In the genomic region with DNA sequence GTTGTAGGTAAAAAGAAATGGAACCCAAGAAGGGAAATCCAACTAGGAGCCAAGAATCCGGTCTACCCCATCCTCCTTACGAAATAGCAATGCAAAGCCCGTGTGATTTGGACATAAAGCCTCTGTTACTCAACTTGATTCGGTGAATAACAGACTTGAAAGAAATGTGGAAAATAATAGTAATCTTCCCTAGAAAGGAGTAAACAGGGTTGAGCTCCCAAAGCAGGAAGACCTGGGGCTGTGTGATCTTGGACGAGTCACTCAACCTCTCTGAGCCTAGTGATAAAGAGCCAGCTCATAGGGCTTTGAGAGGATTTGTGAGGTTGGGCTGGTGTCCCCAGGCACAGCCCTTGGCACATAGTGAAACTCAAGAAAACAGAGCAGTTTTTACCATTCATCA, we compare ENCODE assay signal across 16 cellular contexts. TPM values are rescaled to one million over a fixed set of nuclear protein-coding genes. Genes with fewer than 3 reads are reported as not detected.
DNase-seq lines count a peak whose midpoint lies in the region; ATAC-seq and TF ChIP-seq lines count a peak whose summit lies in the region.
"Had no signal": no experiment of that assay in that cellular context is flagged by ENCODE, and none has a peak within 500 bp of the region (broad histone marks: within the 10 kb centered on the region; RNA-seq: fewer than 3 reads in every experiment).

No MANE protein-coding gene starts in this region.

- H3K36me3 Mint-ChIP-seq in activated T-helper 17 cell treated with anti-CD3 and anti-CD28 coated beads, Interleukin-2, amount 50 U/mL, for 72 hours (ENCODE audit: low read depth) = no peaks in the 10 kb centered on the region

- peaks cover 9% of the 10 kb centered on the region for H3K27me3 Mint-ChIP-seq in activated T-helper 17 cell treated with anti-CD3 and anti-CD28 coated beads, Interleukin-2, amount 50 U/mL, for 72 hours
- H3K27me3 Mint-ChIP-seq: activated CD4-positive, alpha-beta T cell treated with anti-CD3 and anti-CD28 coated beads, Interleukin-2, amount 10 ng/mL, durations not matched to agents 7 days and 5 days had no signal

- no peaks in the 10 kb centered on the region for H3K4me1 Mint-ChIP-seq in activated T-helper 17 cell treated with anti-CD3 and anti-CD28 coated beads, Interleukin-2, amount 50 U/mL, for 72 hours

- TF ChIP-seq EP300 in gastroesophageal sphincter (IDR thresholded peaks at IDR 0.05) (no peak), sigmoid colon (IDR thresholded peaks at IDR 0.05) (no peak)

- H3K9me3 ChIP-seq in GM23248 (ENCODE audit: low read depth) (no peaks in the 10 kb centered on the region), gastroesophageal sphincter (no peaks in the 10 kb centered on the region), sigmoid colon (no peaks in the 10 kb centered on the region)
- H3K9me3 ChIP-seq: Caco-2 had no signal

- TF ChIP-seq POLR2A in gastroesophageal sphincter (IDR thresholded peaks at IDR 0.05) (no peak), sigmoid colon (IDR thresholded peaks at IDR 0.05) (no peak)

- DNase-seq in GM23248 (peak; percentile 78), sigmoid colon (no peak), NCI-H69 (lab: John Stamatoyannopoulos, UW) (no peak), HUDEP-2 (lab: John Stamatoyannopoulos, UW; ENCODE audit: unreplicated experiment in 76 of 76) (no peak)
- DNase-seq: activated CD4-positive, alpha-beta T cell treated with anti-CD3 and anti-CD28 coated beads, Interleukin-2, amount 10 ng/mL, durations not matched to agents 7 days and 5 days; activated gamma-delta T cell treated with Interleukin-2 at 50 U/mL for 16 hours; Caco-2; dorsolateral prefrontal cortex; head of caudate nucleus; NCI-H1694 had no signal

- H3K27me3 ChIP-seq in GM23248 (replicated peaks; ENCODE audit: insufficient read depth) = no peaks in the 10 kb centered on the region
- H3K27me3 ChIP-seq in gastroesophageal sphincter = no peaks in the 10 kb centered on the region
- no peaks in the 10 kb centered on the region for H3K27me3 ChIP-seq in sigmoid colon
- H3K27me3 ChIP-seq: dorsolateral prefrontal cortex had no signal

- peaks cover 55% of the 10 kb centered on the region for H3K79me2 ChIP-seq in GM23248 (ENCODE audit: insufficient read depth)

- no peaks in the 10 kb centered on the region for H3K9me2 ChIP-seq in GM23248 (ENCODE audit: insufficient read depth)

- H3K36me3 ChIP-seq in GM23248 (ENCODE audit: low read depth) (peaks cover 46% of the 10 kb centered on the region), gastroesophageal sphincter (peaks cover 3 to 100% of the 10 kb centered on the region in 2 donors), sigmoid colon (peaks cover 81 to 100% (median 91%) of the 10 kb centered on the region in 4 donors)

- H3K27ac Mint-ChIP-seq in activated T-helper 17 cell treated with anti-CD3 and anti-CD28 coated beads, Interleukin-2, amount 50 U/mL, for 72 hours = no peak overlapping the region
- H3K27ac Mint-ChIP-seq: activated CD4-positive, alpha-beta T cell treated with anti-CD3 and anti-CD28 coated beads, Interleukin-2, amount 10 ng/mL, durations not matched to agents 7 days and 5 days; IgD-negative memory B cell had no signal

- in situ Hi-C loops in GM23248 (cut with MboI) = no loop called here

- no peak overlapping the region for H2AFZ ChIP-seq in GM23248

- no peaks in the 10 kb centered on the region for H3K9me3 Mint-ChIP-seq in activated T-helper 17 cell treated with anti-CD3 and anti-CD28 coated beads, Interleukin-2, amount 50 U/mL, for 72 hours
- H3K9me3 Mint-ChIP-seq: activated CD4-positive, alpha-beta T cell treated with anti-CD3 and anti-CD28 coated beads, Interleukin-2, amount 10 ng/mL, durations not matched to agents 7 days and 5 days; IgD-negative memory B cell had no signal

- H3K4me3 Mint-ChIP-seq in activated T-helper 17 cell treated with anti-CD3 and anti-CD28 coated beads, Interleukin-2, amount 50 U/mL, for 72 hours = no peak overlapping the region
- H3K4me3 Mint-ChIP-seq: activated CD4-positive, alpha-beta T cell treated with anti-CD3 and anti-CD28 coated beads, Interleukin-2, amount 10 ng/mL, durations not matched to agents 7 days and 5 days; IgD-negative memory B cell had no signal

- no peak overlapping the region for H3K4me2 ChIP-seq in GM23248 (ENCODE audit: unreplicated experiment)

- H3K9ac ChIP-seq in GM23248 = no peak overlapping the region

- intact Hi-C loops in sigmoid colon (cut with DNase I) = no loop called here

- ATAC-seq in activated T-helper 17 cell treated with anti-CD3 and anti-CD28 coated beads, Interleukin-2, amount 50 U/mL, for 72 hours (replicated peaks) = peak; percentile 31
- ATAC-seq in gastroesophageal sphincter (no peak), GM21576 (IDR thresholded peaks at IDR 0.05; ENCODE audit: unreplicated experiment) (no peak), HG02763 (IDR thresholded peaks at IDR 0.05; ENCODE audit: unreplicated experiment) (no peak)

- no peak overlapping the region for H3K4me3 ChIP-seq in GM23248
- peak overlapping the region in 1 of 2 donors; percentile 20 for H3K4me3 ChIP-seq in gastroesophageal sphincter
- H3K4me3 ChIP-seq in sigmoid colon = peak overlapping the region in 1 of 4 donors; percentile 75

- H4K20me1 ChIP-seq in GM23248 (ENCODE audit: insufficient read depth) = no peaks in the 10 kb centered on the region

- H3K4me1 ChIP-seq in GM23248 (ENCODE audit: insufficient read depth) = peaks cover 29% of the 10 kb centered on the region
- H3K4me1 ChIP-seq in gastroesophageal sphincter = peaks cover 0 to 99% (median 58%) of the 10 kb centered on the region in 3 donors
- peaks cover 4 to 90% (median 72%) of the 10 kb centered on the region in 4 donors for H3K4me1 ChIP-seq in sigmoid colon
- H3K4me1 ChIP-seq: Caco-2 had no signal

- TF ChIP-seq CTCF in gastroesophageal sphincter (IDR thresholded peaks at IDR 0.05) = no peak
- TF ChIP-seq CTCF in sigmoid colon (IDR thresholded peaks at IDR 0.05) = no peak

- peaks cover 64% of the 10 kb centered on the region for H3F3A ChIP-seq in GM23248 (ENCODE audit: insufficient read depth)

- WGBS in GM23248 (ENCODE audit: low coverage in 1 of 2, low lambda C conversion rate in 2 of 2, missing lambda C conversion rate in 2 of 2), 2 experiments = 50 to 52% methylated on average over 5 of the region's 5 CpGs
- 10 to 35% methylated on average over 5 of the region's 5 CpGs for WGBS in gastroesophageal sphincter (ENCODE audit: low coverage in 1 of 2), 2 donors
- 77 to 83% methylated on average over 5 of the region's 5 CpGs for WGBS in sigmoid colon, 2 donors

- H3K27ac ChIP-seq in GM23248 = peak overlapping the region; percentile 48
- peak overlapping the region; percentile 93 to 100 (median 95) for H3K27ac ChIP-seq in gastroesophageal sphincter
- peak overlapping the region; percentile 96 to 98 (median 98) for H3K27ac ChIP-seq in sigmoid colon

RNA-seq across cellular contexts. Expression of gene IL17B, which starts 42.7 kb away (rescaled TPM):
- total RNA-seq in GM23248 (2014; rRNA removed; shearing (Covaris generic)) = not detected in 2 replicates
- 0.29 and 0.43 TPM in 2 replicates for polyA plus RNA-seq in GM23248 (2016; fragmentation: Nextera tagmentation; extraction: Ambion mirVana)
- not detected for total RNA-seq in activated T-helper 17 cell treated with anti-CD3 and anti-CD28 coated beads, Interleukin-2, amount 50 U/mL, for 72 hours
- total RNA-seq in gastroesophageal sphincter = 1 to 10 TPM; 2.3 to 7.2 (median 4.0) TPM
- 1 to 10 TPM; 3.0 to 9.6 (median 5.6) TPM for total RNA-seq in sigmoid colon
- under 1 TPM in 1 of 3 donors, not detected in 2; 0.82 TPM for polyA plus RNA-seq in sigmoid colon
- total RNA-seq: activated CD4-positive, alpha-beta T cell treated with anti-CD3 and anti-CD28 coated beads, Interleukin-2, amount 10 ng/mL, durations not matched to agents 7 days and 5 days; Caco-2; lung microvascular endothelial cell had no signal
- polyA plus RNA-seq: IgD-negative memory B cell had no signal
